Comparison of ENCODE assay signal across 8 cellular contexts in the genomic region with DNA sequence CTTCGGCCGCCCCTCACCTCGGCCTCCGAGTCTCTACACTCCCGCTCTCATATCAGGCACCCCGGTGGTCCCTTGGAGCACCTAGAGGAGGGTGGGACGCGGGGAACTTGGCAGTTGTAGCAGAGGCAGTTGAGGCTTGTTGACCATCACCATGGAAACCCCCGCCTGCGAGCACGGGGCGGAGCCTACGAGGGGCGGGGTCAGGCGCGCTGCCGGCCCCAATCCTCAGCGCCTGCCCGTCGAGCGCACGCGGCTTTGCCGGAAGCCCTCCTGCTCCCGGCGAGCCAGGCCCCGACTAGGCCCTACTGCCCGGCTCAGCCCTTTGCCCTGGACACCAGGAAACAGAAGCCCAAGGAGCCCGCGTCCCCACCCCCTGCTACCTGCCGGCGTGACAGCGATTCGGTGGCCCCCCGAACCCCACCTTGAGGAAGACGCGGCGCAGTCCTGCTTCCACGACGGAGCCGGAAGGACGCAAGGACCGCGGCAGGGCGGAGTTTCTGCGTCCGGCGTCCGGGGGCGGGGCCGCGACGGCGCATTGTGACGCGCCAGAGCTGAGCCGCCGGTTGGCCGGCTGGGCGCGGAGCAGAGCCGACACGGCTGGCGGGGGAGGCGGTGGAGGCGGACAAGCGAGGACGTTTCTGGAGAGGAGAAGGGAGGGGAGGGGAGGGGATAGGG. TPM values are rescaled to one million over a fixed set of nuclear protein-coding genes. Genes with fewer than 3 reads are reported as not detected.
A peak's percentile ranks its signal among the peaks of the same experiment; 100 is the strongest.
DNase-seq lines count a peak whose midpoint lies in the region; ATAC-seq, FAIRE-seq and TF ChIP-seq lines count a peak whose summit lies in the region.

Gene HNRNPF, minus strand, starts transcription at position 477 of the 675 bp plus-strand sequence. CDS start 21,302 bp downstream, outside the sequence.

- dilution Hi-C loops in endothelial cell of umbilical vein (cut with MboI; ENCODE audit: extremely low pct_ligation_motif_present, low sequenced_read_pairs), result no loop called here

- BruUV-seq in endothelial cell of umbilical vein (replicated peaks; lab: Mats Ljungman, UMichigan), result TSS peak; percentile 1

- ATAC-seq in GM21515 (IDR thresholded peaks at IDR 0.05; ENCODE audit: unreplicated experiment), result peak; percentile 66

- H3K9me1 ChIP-seq in endothelial cell of umbilical vein (replicated peaks; ENCODE audit: control insufficient read depth, extremely low read depth, insufficient read depth, low read length), result no peaks in the 10 kb centered on the region

- H3K4me1 ChIP-seq in HUES64 (ENCODE audit: insufficient read depth, low read length), result peaks cover 19% of the 10 kb centered on the region
- H3K4me1 ChIP-seq in OCI-LY3 (ENCODE audit: low read length), result peaks cover 17% of the 10 kb centered on the region
- H3K4me1 ChIP-seq in endothelial cell of umbilical vein (ENCODE audit: control insufficient read depth, extremely low read depth, insufficient read depth, low read length), result peaks cover 23% of the 10 kb centered on the region

- DNase-seq in D721Med (ENCODE audit: insufficient read length, low spot score) (peak; percentile 57), activated T-cell treated with anti-CD3 and anti-CD28 coated beads for 1 hour (ENCODE audit: low read depth) (peak; percentile 88), endothelial cell of umbilical vein (ENCODE audit: low read depth, low spot score) (peak; percentile 97), middle frontal gyrus (ENCODE audit: extremely low spot score, low spot score) (peak; percentile 97)
- DNase-seq in stimulated activated CD8-positive, alpha-beta memory T cell treated with anti-CD3 and anti-CD28 coated beads, Interleukin-2, amount 100 ng/mL, for 1 hour (ENCODE audit: low read depth in 2 of 2), result peak; percentile 86 to 87

- H3K9ac ChIP-seq in HUES64 (ENCODE audit: low read depth, low read length), result peak within 1 kb of the TSS; percentile 97
- H3K9ac ChIP-seq in OCI-LY3 (ENCODE audit: low read length), result peak within 1 kb of the TSS; percentile 99
- peak within 1 kb of the TSS; percentile 96 for H3K9ac ChIP-seq in endothelial cell of umbilical vein (replicated peaks; ENCODE audit: extremely low read depth, insufficient read depth, low read length)

- H3K4me2 ChIP-seq in OCI-LY3 (ENCODE audit: low read length) (peak within 1 kb of the TSS; percentile 98), endothelial cell of umbilical vein (ENCODE audit: insufficient read depth, low read length) (peak within 1 kb of the TSS; percentile 78)

- POLR2A ChIA-PET in endothelial cell of umbilical vein (lab: Charles Lee), result interaction anchor here (0.6 to 1.2 kb wide), 3 partner anchors 11 to 34 kb away, joined by 3 to 6 read pairs (median 4); no protein-coding TSS in a partner anchor

- TF ChIP-seq CTCF in D721Med (IDR thresholded peaks at IDR 0.05; ENCODE audit: insufficient read depth, missing control alignments) (no peak), OCI-LY3 (IDR thresholded peaks at IDR 0.05; ENCODE audit: low read depth, low read length) (no peak), endothelial cell of umbilical vein (IDR thresholded peaks at IDR 0.05; ENCODE audit: extremely low read depth in 1 of 2, insufficient read depth in 1 of 2, low read depth in 1 of 2, low read length in 2 of 2) (no peak)

- FAIRE-seq in D721Med (lab: Jason Lieb, UNC) (no peak), endothelial cell of umbilical vein (lab: Jason Lieb, UNC) (peak; percentile 94)

- H4K20me1 ChIP-seq in OCI-LY3 (ENCODE audit: insufficient read depth, low read length), result peaks cover 25% of the 10 kb centered on the region
- no peaks in the 10 kb centered on the region for H4K20me1 ChIP-seq in endothelial cell of umbilical vein (replicated peaks; ENCODE audit: control insufficient read depth, extremely low read depth, insufficient read depth, low read length)

- H3K27ac ChIP-seq in HUES64 (ENCODE audit: low read depth, low read length), result peak within 1 kb of the TSS; percentile 100
- peak within 1 kb of the TSS; percentile 96 for H3K27ac ChIP-seq in OCI-LY3 (ENCODE audit: low read length)
- peak within 1 kb of the TSS; percentile 97 for H3K27ac ChIP-seq in endothelial cell of umbilical vein (ENCODE audit: insufficient read depth, low read depth, low read length)

- H3K27me3 ChIP-seq in HUES64 (ENCODE audit: insufficient read depth, low read length) (no peaks in the 10 kb centered on the region), OCI-LY3 (ENCODE audit: low read depth, low read length) (no peaks in the 10 kb centered on the region), endothelial cell of umbilical vein (ENCODE audit: control insufficient read depth in 2 of 2, insufficient read depth in 2 of 2, low read length in 2 of 2) (no peaks in the 10 kb centered on the region)

- intact Hi-C loops in endothelial cell of umbilical vein (cut with micrococcal nuclease), result loop anchor here (1.0 to 5.0 kb wide), 4 partner anchors 11 to 272 kb away; partner anchors contain the start of gene CSGALNACT2

- TF ChIP-seq POLR2A in endothelial cell of umbilical vein (IDR thresholded peaks at IDR 0.05; ENCODE audit: low read depth, low read length), result no peak

- no peaks in the 10 kb centered on the region for H3K9me3 ChIP-seq in HUES64 (ENCODE audit: insufficient read depth, low read depth, low read length)
- no peaks in the 10 kb centered on the region for H3K9me3 ChIP-seq in OCI-LY3 (ENCODE audit: insufficient read depth, low read length)
- H3K9me3 ChIP-seq in endothelial cell of umbilical vein (replicated peaks; ENCODE audit: control insufficient read depth, insufficient read depth, low read length), result no peaks in the 10 kb centered on the region

- CTCF ChIA-PET in endothelial cell of umbilical vein (lab: Charles Lee), result interaction anchor here (0.5 to 1.4 kb wide), 4 partner anchors 11 to 467 kb away, joined by 3 to 17 read pairs (median 4); partner anchors contain the start of gene ZNF487

- peak within 1 kb of the TSS; percentile 88 for H3K4me3 ChIP-seq in HUES64 (ENCODE audit: low read length)
- peak within 1 kb of the TSS; percentile 99 for H3K4me3 ChIP-seq in OCI-LY3 (ENCODE audit: low read length)
- H3K4me3 ChIP-seq in endothelial cell of umbilical vein (replicated peaks in 1 of 3; ENCODE audit: insufficient read depth in 1 of 3, low read depth in 1 of 3, low read length in 3 of 3), result peak within 1 kb of the TSS; percentile 70 to 89 (median 80)

- H3K79me2 ChIP-seq in OCI-LY3 (ENCODE audit: low read length), result peaks cover 54% of the 10 kb centered on the region
- peaks cover 47% of the 10 kb centered on the region for H3K79me2 ChIP-seq in endothelial cell of umbilical vein (ENCODE audit: control insufficient read depth, insufficient read depth, low read length)

- H2AFZ ChIP-seq in OCI-LY3 (ENCODE audit: low read depth, low read length), result no peak within 1 kb of the TSS; the same call in 1 of the 2 replicates
- peak within 1 kb of the TSS; percentile 96 for H2AFZ ChIP-seq in endothelial cell of umbilical vein (ENCODE audit: low read depth, low read length)

- WGBS in HUES64, result under 1% methylated on average over 68 of the region's 68 CpGs

- H3K36me3 ChIP-seq in HUES64 (ENCODE audit: insufficient read depth, low read length), result no peaks in the 10 kb centered on the region
- H3K36me3 ChIP-seq in OCI-LY3 (replicated peaks; ENCODE audit: low read depth, low read length), result peaks cover 17% of the 10 kb centered on the region
- no peaks in the 10 kb centered on the region for H3K36me3 ChIP-seq in endothelial cell of umbilical vein (ENCODE audit: control insufficient read depth in 2 of 2, extremely low read depth in 1 of 2, insufficient read depth in 2 of 2, low read length in 2 of 2)

TF ChIP-seq in endothelial cell of umbilical vein, 7 proteins besides CTCF, POLR2A, EP300 and RAD21:
- TF ChIP-seq MAX (IDR thresholded peaks at IDR 0.05; ENCODE audit: insufficient read depth, insufficient read length) (peak; percentile 91), MYC (IDR thresholded peaks at IDR 0.05; ENCODE audit: low read depth, low read length) (no peak), POLR2AphosphoS5 (IDR thresholded peaks at IDR 0.05; ENCODE audit: insufficient read depth, low read depth, low read length) (peak; percentile 80), EZH2 (IDR thresholded peaks at IDR 0.05; ENCODE audit: borderline replicate concordance, low read depth, low read length, severe bottlenecking) (no peak)

RNA-seq across cellular contexts. Expression of gene HNRNPF, which starts in this region (rescaled TPM):
- polyA plus RNA-seq in HUES64 (2013, experiment 1 of 2), result 295 TPM
- polyA plus RNA-seq in HUES64 (2013, experiment 2 of 2), result 272 TPM
- 215 and 230 TPM in 2 replicates for total RNA-seq in endothelial cell of umbilical vein
- polyA plus RNA-seq in endothelial cell of umbilical vein, result 126 and 144 TPM in 2 replicates
- polyA plus RNA-seq in endothelial cell of umbilical vein (2011; cell fraction: cytosol; rRNA removed), result 163 and 177 TPM in 2 replicates
- polyA plus RNA-seq in endothelial cell of umbilical vein (2011; cell fraction: nucleus; rRNA removed), result 125 and 146 TPM in 2 replicates
- 152 and 181 TPM in 2 replicates for polyA plus RNA-seq in endothelial cell of umbilical vein (2012)
- 192 and 223 TPM in 2 replicates for polyA minus RNA-seq in endothelial cell of umbilical vein
- 119 TPM for polyA minus RNA-seq in endothelial cell of umbilical vein (2011; cell fraction: cytosol; rRNA and poly(A)+ RNA removed)
- 38.1 and 40.2 TPM in 2 replicates for polyA minus RNA-seq in endothelial cell of umbilical vein (2011; cell fraction: nucleus; rRNA and poly(A)+ RNA removed)

Comparison
In these comparisons a context has a peak if more than half of its experiments do, and no peak if none do; other contexts are left out.
1. Peak in every context shown above with its lines: DNase-seq, ATAC-seq, H3K4me3 ChIP-seq and H3K27ac ChIP-seq.